ENCODE assay signal across 8 cellular contexts in genomic region chr1:54800899-54801759, GRCh38. TPM values are rescaled to one million over a fixed set of nuclear protein-coding genes. Genes with fewer than 3 reads are reported as not detected.
DNase-seq lines count a peak whose midpoint lies in the region; ATAC-seq, FAIRE-seq and TF ChIP-seq lines count a peak whose summit lies in the region.

Gene TTC22 (minus strand): TSS chr1:54801323. CDS start chr1:54801163, 160 bp downstream.

- no peak within 1 kb of the TSS for H3K27ac ChIP-seq in OCI-LY1 (ENCODE audit: low read depth, low read length, poor library complexity, severe bottlenecking)

- ATAC-seq in GM18511 (IDR thresholded peaks at IDR 0.05; ENCODE audit: unreplicated experiment) (peak; percentile 87), HG02884 (IDR thresholded peaks at IDR 0.05; ENCODE audit: unreplicated experiment) (peak; percentile 75)

- H3K9me3 ChIP-seq in OCI-LY1 (ENCODE audit: low read length) (no peaks in the 10 kb centered on the region), skeletal muscle satellite cell (replicated peaks; ENCODE audit: low read length) (no peaks in the 10 kb centered on the region)

- H2AFZ ChIP-seq in OCI-LY1 (ENCODE audit: low read length) = peak within 1 kb of the TSS; percentile 58; the same call in 1 of the 2 replicates

- peak within 1 kb of the TSS; percentile 83 for H3K4me2 ChIP-seq in OCI-LY1 (ENCODE audit: low read length)
- peak within 1 kb of the TSS; percentile 51 for H3K4me2 ChIP-seq in skeletal muscle satellite cell (ENCODE audit: low read length)

- H3K27me3 ChIP-seq in OCI-LY1 (ENCODE audit: insufficient read depth, low read length) (peaks cover 5% of the 10 kb centered on the region; the same call in 1 of the 2 replicates), skeletal muscle satellite cell (ENCODE audit: control insufficient read depth, insufficient read depth, low read length) (peaks cover 47% of the 10 kb centered on the region)

- H3K4me3 ChIP-seq in OCI-LY1 (ENCODE audit: low read depth, low read length, poor library complexity, severe bottlenecking) = peak within 1 kb of the TSS; percentile 59
- H3K4me3 ChIP-seq in skeletal muscle satellite cell (ENCODE audit: low read length) = peak within 1 kb of the TSS; percentile 31

- TF ChIP-seq CTCF in OCI-LY1 (IDR thresholded peaks at IDR 0.05; ENCODE audit: low read length) = peak; percentile 68

- peaks cover 15% of the 10 kb centered on the region for H3K4me1 ChIP-seq in OCI-LY1 (ENCODE audit: insufficient read depth, low read length, severe bottlenecking)
- H3K4me1 ChIP-seq in skeletal muscle satellite cell (ENCODE audit: control insufficient read depth, insufficient read depth, low read length) = peaks cover 13% of the 10 kb centered on the region

- intact Hi-C loops in cardiac septum (cut with DNase I) = loop anchor here (10.0 kb wide), 1 partner anchor 306 kb away; no protein-coding TSS in a partner anchor

- H3K9me2 ChIP-seq in OCI-LY1 (ENCODE audit: low read depth, low read length) = no peaks in the 10 kb centered on the region

- no peaks in the 10 kb centered on the region for H3K36me3 ChIP-seq in OCI-LY1 (ENCODE audit: insufficient read depth, low read length)
- H3K36me3 ChIP-seq in skeletal muscle satellite cell (ENCODE audit: insufficient read depth, low read length) = no peaks in the 10 kb centered on the region

- H3K79me2 ChIP-seq in OCI-LY1 (ENCODE audit: insufficient read depth, low read length) = no peaks in the 10 kb centered on the region

- DNase-seq in activated effector memory CD4-positive, alpha-beta T cell treated with Interleukin-2 at 50 U/mL for 16 hours = peak; percentile 69
- DNase-seq in cardiac septum (ENCODE audit: low spot score) (peak; percentile 89), HTR-8/SVneo (ENCODE audit: insufficient read length, low spot score) (no peak), NCI-H748 (lab: John Stamatoyannopoulos, UW; ENCODE audit: unreplicated experiment) (no peak)

- H3K9ac ChIP-seq in OCI-LY1 (ENCODE audit: low read length) (peak within 1 kb of the TSS; percentile 48; the same call in 1 of the 2 replicates), skeletal muscle satellite cell (ENCODE audit: low read depth, low read length) (no peak within 1 kb of the TSS)

- no peak for FAIRE-seq in HTR-8/SVneo (lab: Jason Lieb, UNC)

- H3F3A ChIP-seq in OCI-LY1 (ENCODE audit: insufficient read depth, low read length) = no peaks in the 10 kb centered on the region

- H4K20me1 ChIP-seq in OCI-LY1 (ENCODE audit: insufficient read depth, low read length) = no peaks in the 10 kb centered on the region

RNA-seq across cellular contexts. Expression of gene TTC22, which starts in this region (rescaled TPM):
- 0.08 TPM for total RNA-seq in cardiac septum
- not detected in 2 replicates for total RNA-seq in skeletal muscle satellite cell (2012; rRNA removed)

Comparison
In these comparisons a context has a peak if more than half of its experiments do, and no peak if none do; other contexts are left out.
1. Peak in DNase-seq in cardiac septum; RNA of the gene not detected or under 1 TPM.